13 cellular contexts compared by ENCODE assay signal in the genomic region with DNA sequence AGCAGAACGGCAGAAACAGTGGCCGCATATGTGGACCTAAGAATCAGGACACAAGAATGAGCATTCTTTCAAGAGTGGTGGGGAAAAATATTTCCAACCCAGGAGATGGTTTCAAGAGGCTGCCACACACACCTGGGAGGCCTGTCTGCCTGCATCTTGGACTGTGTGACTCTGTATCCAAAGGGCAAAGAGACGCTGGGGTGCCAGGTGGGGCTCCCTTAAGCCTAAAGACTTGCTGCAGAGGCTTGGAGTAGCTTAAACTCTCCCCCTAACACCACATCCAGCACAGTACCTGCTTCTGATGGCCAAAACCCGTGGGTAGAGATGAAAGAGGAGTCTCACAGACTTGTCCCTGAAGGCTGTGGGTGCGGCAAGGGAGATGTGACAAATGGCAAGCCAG. TPM values are rescaled to one million over a fixed set of nuclear protein-coding genes. Genes with fewer than 3 reads are reported as not detected.
DNase-seq lines count a peak whose midpoint lies in the region; ATAC-seq, FAIRE-seq and TF ChIP-seq lines count a peak whose summit lies in the region.
"Had no signal": no experiment of that assay in that cellular context is flagged by ENCODE, and none has a peak within 500 bp of the region (broad histone marks: within the 10 kb centered on the region; RNA-seq: fewer than 3 reads in every experiment).

No MANE protein-coding gene starts in this region.

- H3K4me3 ChIP-seq in HepG2 (replicated peaks in 1 of 3; ENCODE audit: insufficient read depth in 1 of 3, low read depth in 2 of 3, low read length in 3 of 3), result no peak overlapping the region
- H3K4me3 ChIP-seq in right lobe of liver, result no peak overlapping the region
- H3K4me3 ChIP-seq in muscle layer of colon (ENCODE audit: low read depth in 1 of 2, low read length in 2 of 2), result peak overlapping the region; percentile 29 to 58
- H3K4me3 ChIP-seq in vagina, result no peak overlapping the region
- H3K4me3 ChIP-seq: ovary had no signal

- no peak overlapping the region for H3K4me2 ChIP-seq in HepG2 (ENCODE audit: low read depth, low read length)

- H3K27ac Mint-ChIP-seq in activated T-helper 17 cell treated with anti-CD3 and anti-CD28 coated beads, Interleukin-2, amount 50 U/mL, for 72 hours, result peak overlapping the region; percentile 58
- H3K27ac Mint-ChIP-seq: type B pancreatic cell had no signal

- H3K9ac ChIP-seq in HepG2 (ENCODE audit: insufficient read depth, low read depth, low read length), result no peak overlapping the region
- H3K9ac ChIP-seq in muscle layer of colon (ENCODE audit: low read length), result peak overlapping the region; percentile 69

- TF ChIP-seq POLR2A in HepG2 (IDR thresholded peaks at IDR 0.05; ENCODE audit: insufficient read depth in 1 of 2, low read depth in 2 of 2, low read length in 2 of 2) (no peak), right lobe of liver (IDR thresholded peaks at IDR 0.05) (no peak), vagina (IDR thresholded peaks at IDR 0.05) (no peak)

- CTCF ChIA-PET in HepG2 (lab: Yijun Ruan, JAX; ENCODE audit: low intra/inter-chr PET ratio, low total read pairs), result no interaction called here

- in situ Hi-C loops in HepG2 (cut with HindIII; ENCODE audit: extremely low pct_ligation_motif_present, low pct_unique_long_range_greater_than_20kb), result no loop called here

- H3K27ac ChIP-seq in HepG2 (ENCODE audit: extremely low read length, insufficient read depth, low read length), result no peak overlapping the region
- H3K27ac ChIP-seq in right lobe of liver, result no peak overlapping the region
- H3K27ac ChIP-seq in muscle layer of colon (ENCODE audit: low read depth, low read length), result peak overlapping the region; percentile 83
- H3K27ac ChIP-seq in vagina, result peak overlapping the region; percentile 64

- H3K27me3 ChIP-seq in HepG2 (ENCODE audit: control insufficient read depth in 1 of 2, insufficient read depth in 2 of 2, low read length in 2 of 2), result peaks cover 8 to 62% of the 10 kb centered on the region in 2 experiments; a peak in 4 of 5 replicates
- H3K27me3 ChIP-seq in right lobe of liver, result no peaks in the 10 kb centered on the region
- H3K27me3 ChIP-seq in muscle layer of colon (ENCODE audit: control insufficient read depth in 1 of 2, insufficient read depth in 2 of 2, low read length in 2 of 2), result no peaks in the 10 kb centered on the region
- no peaks in the 10 kb centered on the region for H3K27me3 ChIP-seq in vagina
- H3K27me3 ChIP-seq: ovary had no signal

- no peaks in the 10 kb centered on the region for H4K20me1 ChIP-seq in HepG2 (ENCODE audit: insufficient read depth, low read length)

- WGBS in HepG2 (ENCODE audit: low lambda C conversion rate), result 29% methylated on average over 3 of the region's 5 CpGs
- WGBS in right lobe of liver (ENCODE audit: insufficient coverage, low coverage, low lambda C conversion rate, missing lambda C conversion rate), result 76% methylated on average over 2 of the region's 5 CpGs

- TF ChIP-seq RAD21 in HepG2 (CRISPR knock-in tag; IDR thresholded peaks at IDR 0.05), result no peak

- H3K27me3 Mint-ChIP-seq in activated T-helper 17 cell treated with anti-CD3 and anti-CD28 coated beads, Interleukin-2, amount 50 U/mL, for 72 hours, result no peaks in the 10 kb centered on the region

- TF ChIP-seq CTCF in HepG2 (CRISPR knock-in tag; IDR thresholded peaks at IDR 0.05), result no peak
- TF ChIP-seq CTCF in right lobe of liver (IDR thresholded peaks at IDR 0.05), result no peak
- no peak for TF ChIP-seq CTCF in vagina (IDR thresholded peaks at IDR 0.05)

- no peaks in the 10 kb centered on the region for H3K36me3 ChIP-seq in HepG2 (replicated peaks in 1 of 2; ENCODE audit: control insufficient read depth in 1 of 2, insufficient read depth in 2 of 2, low read length in 2 of 2)
- no peaks in the 10 kb centered on the region for H3K36me3 ChIP-seq in right lobe of liver
- no peaks in the 10 kb centered on the region for H3K36me3 ChIP-seq in muscle layer of colon (ENCODE audit: insufficient read depth, low read length)
- no peaks in the 10 kb centered on the region for H3K36me3 ChIP-seq in vagina
- H3K36me3 ChIP-seq: ovary had no signal

- H3K79me2 ChIP-seq in HepG2 (ENCODE audit: insufficient read depth, low read length), result no peaks in the 10 kb centered on the region

- TF ChIP-seq EP300 in HepG2 (IDR thresholded peaks at IDR 0.05; ENCODE audit: low read depth in 2 of 2, low read length in 2 of 2) (no peak), HepG2 (CRISPR knock-in tag; IDR thresholded peaks at IDR 0.05; ENCODE audit: borderline replicate concordance) (no peak)

- FAIRE-seq in HepG2 (lab: Jason Lieb, UNC), result no peak
- FAIRE-seq: bronchial epithelial cell had no signal

- H3K9me3 ChIP-seq in HepG2 (ENCODE audit: low read length), result no peaks in the 10 kb centered on the region
- H3K9me3 ChIP-seq in right lobe of liver, result no peaks in the 10 kb centered on the region
- no peaks in the 10 kb centered on the region for H3K9me3 ChIP-seq in muscle layer of colon (ENCODE audit: low read length)
- H3K9me3 ChIP-seq in vagina, result no peaks in the 10 kb centered on the region
- H3K9me3 ChIP-seq: ovary had no signal

- no peak for DNase-seq in HepG2 (ENCODE audit: low spot score)
- DNase-seq in right lobe of liver, result no peak
- no peak for DNase-seq in vagina (ENCODE audit: extremely low spot score in 2 of 2)
- DNase-seq in amniotic stem cell (lab: John Stamatoyannopoulos, UW), result no peak
- DNase-seq: KG1 had no signal

- POLR2A ChIA-PET in HepG2 (lab: Yijun Ruan, JAX), result no interaction called here

- BruUV-seq in HepG2 (replicated peaks; lab: Mats Ljungman, UMichigan), result no TSS peak

- peaks cover 37% of the 10 kb centered on the region for H3K4me1 ChIP-seq in HepG2 (ENCODE audit: insufficient read depth, low read length)
- H3K4me1 ChIP-seq in right lobe of liver, result peaks cover 0 to 14% (median 0%) of the 10 kb centered on the region in 4 donors
- peaks cover 41% of the 10 kb centered on the region for H3K4me1 ChIP-seq in muscle layer of colon (ENCODE audit: insufficient read depth, low read length)
- peaks cover 31% of the 10 kb centered on the region for H3K4me1 ChIP-seq in vagina

- intact Hi-C loops in HepG2 (cut with micrococcal nuclease; ENCODE audit: unreplicated experiment) (no loop called here), right lobe of liver (cut with DNase I) (no loop called here), vagina (cut with DNase I) (no loop called here)

- peaks cover 51% of the 10 kb centered on the region for H3K4me1 Mint-ChIP-seq in activated T-helper 17 cell treated with anti-CD3 and anti-CD28 coated beads, Interleukin-2, amount 50 U/mL, for 72 hours

- peaks cover 95% of the 10 kb centered on the region for H3K36me3 Mint-ChIP-seq in activated T-helper 17 cell treated with anti-CD3 and anti-CD28 coated beads, Interleukin-2, amount 50 U/mL, for 72 hours (ENCODE audit: low read depth)
- H3K36me3 Mint-ChIP-seq: type B pancreatic cell had no signal

- ATAC-seq in HepG2, result peak; percentile 7; the same call in 2 of the 3 replicates
- ATAC-seq in right lobe of liver, result no peak
- no peak for ATAC-seq in activated T-helper 17 cell treated with anti-CD3 and anti-CD28 coated beads, Interleukin-2, amount 50 U/mL, for 72 hours (replicated peaks)
- ATAC-seq in HG03571 (IDR thresholded peaks at IDR 0.05; ENCODE audit: unreplicated experiment), result no peak
- no peak for ATAC-seq in HG02938 (IDR thresholded peaks at IDR 0.05; ENCODE audit: unreplicated experiment)

- peak overlapping the region; percentile 86 for H3K4me3 Mint-ChIP-seq in activated T-helper 17 cell treated with anti-CD3 and anti-CD28 coated beads, Interleukin-2, amount 50 U/mL, for 72 hours
- H3K4me3 Mint-ChIP-seq: type B pancreatic cell had no signal

- no peaks in the 10 kb centered on the region for H3K9me3 Mint-ChIP-seq in activated T-helper 17 cell treated with anti-CD3 and anti-CD28 coated beads, Interleukin-2, amount 50 U/mL, for 72 hours
- H3K9me3 Mint-ChIP-seq: type B pancreatic cell had no signal

- no peak overlapping the region for H2AFZ ChIP-seq in HepG2 (ENCODE audit: low read length)

RNA-seq across cellular contexts. Expression of gene CXCR5, which starts 3.5 kb away (rescaled TPM):
- total RNA-seq in HepG2 (2016; rRNA removed; fragmentation: Illumina TruSeq; extraction: Trizol), result not detected in 2 replicates
- total RNA-seq in HepG2 (2016; cell fraction: cytosol; rRNA removed; fragmentation: Illumina TruSeq; extraction: Trizol; ENCODE audit: low read depth), result not detected in 2 replicates
- not detected in 2 replicates for total RNA-seq in HepG2 (2016; cell fraction: insoluble cytoplasmic fraction; rRNA removed; fragmentation: Illumina TruSeq; extraction: Trizol)
- total RNA-seq in HepG2 (2016; cell fraction: membrane; rRNA removed; fragmentation: Illumina TruSeq; extraction: Trizol), result not detected in 2 replicates
- not detected in 2 replicates for total RNA-seq in HepG2 (2016; cell fraction: nucleus; rRNA removed; fragmentation: Illumina TruSeq; extraction: Trizol)
- not detected in 2 replicates for polyA plus RNA-seq in HepG2 (2011; rRNA removed)
- not detected in 2 replicates for polyA plus RNA-seq in HepG2 (2011; cell fraction: cytosol; rRNA removed)
- not detected in 2 replicates for polyA plus RNA-seq in HepG2 (2011; cell fraction: nucleus; rRNA removed)
- not detected in 2 replicates for polyA plus RNA-seq in HepG2 (2012)
- not detected in 2 replicates for polyA plus RNA-seq in HepG2 (2016; cell fraction: cytosol; fragmentation: Illumina TruSeq; extraction: Trizol; ENCODE audit: low read depth)
- not detected in 2 replicates for polyA plus RNA-seq in HepG2 (2016; cell fraction: insoluble cytoplasmic fraction; fragmentation: Illumina TruSeq; extraction: Trizol; ENCODE audit: low read depth)
- not detected in 2 replicates for polyA plus RNA-seq in HepG2 (2016; cell fraction: membrane; fragmentation: Illumina TruSeq; extraction: Trizol; ENCODE audit: low read depth)
- polyA plus RNA-seq in HepG2 (2016; cell fraction: nucleus; fragmentation: Illumina TruSeq; extraction: Trizol; ENCODE audit: insufficient read depth, low read depth), result not detected in 2 replicates
- polyA minus RNA-seq in HepG2 (2011; rRNA and poly(A)+ RNA removed; ENCODE audit: low replicate concordance), result not detected in 2 replicates
- not detected in 2 replicates for polyA minus RNA-seq in HepG2 (2011; cell fraction: cytosol; rRNA and poly(A)+ RNA removed)
- polyA minus RNA-seq in HepG2 (2011; cell fraction: nucleus; rRNA and poly(A)+ RNA removed), result not detected in 2 replicates
- under 1 TPM in 2 of 6 experiments, not detected in 4; 0.07 TPM for total RNA-seq in right lobe of liver
- 10 to 100 TPM in 1 of 2 donors, 1 to 10 TPM in 1; 8.0 to 20.2 TPM for total RNA-seq in activated T-helper 17 cell treated with anti-CD3 and anti-CD28 coated beads, Interleukin-2, amount 50 U/mL, for 72 hours
- not detected for total RNA-seq in vagina
- total RNA-seq: bronchial epithelial cell, H4 had no signal

RNA-seq across cellular contexts. Expression of gene BCL9L, which starts 38.5 kb away (rescaled TPM):
- total RNA-seq in HepG2 (2016; rRNA removed; fragmentation: Illumina TruSeq; extraction: Trizol) (3.7 and 5.5 TPM in 2 replicates), right lobe of liver (10 to 100 TPM; 10.2 to 22.5 (median 19.8) TPM), vagina (30.0 TPM)
- 1.4 and 2.2 TPM in 2 replicates for total RNA-seq in HepG2 (2016; cell fraction: cytosol; rRNA removed; fragmentation: Illumina TruSeq; extraction: Trizol; ENCODE audit: low read depth)
- 3.5 and 4.0 TPM in 2 replicates for total RNA-seq in HepG2 (2016; cell fraction: insoluble cytoplasmic fraction; rRNA removed; fragmentation: Illumina TruSeq; extraction: Trizol)
- total RNA-seq in HepG2 (2016; cell fraction: membrane; rRNA removed; fragmentation: Illumina TruSeq; extraction: Trizol), result 3.8 and 4.9 TPM in 2 replicates
- 9.3 and 12.2 TPM in 2 replicates for total RNA-seq in HepG2 (2016; cell fraction: nucleus; rRNA removed; fragmentation: Illumina TruSeq; extraction: Trizol)
- 4.1 and 4.5 TPM in 2 replicates for polyA plus RNA-seq in HepG2 (2011; rRNA removed)
- polyA plus RNA-seq in HepG2 (2011; cell fraction: cytosol; rRNA removed), result 1.1 and 1.9 TPM in 2 replicates
- polyA plus RNA-seq in HepG2 (2011; cell fraction: nucleus; rRNA removed), result 7.0 and 13.4 TPM in 2 replicates
- polyA plus RNA-seq in HepG2 (2012), result 10.4 and 11.2 TPM in 2 replicates
- 0.58 and 0.67 TPM in 2 replicates for polyA plus RNA-seq in HepG2 (2016; cell fraction: cytosol; fragmentation: Illumina TruSeq; extraction: Trizol; ENCODE audit: low read depth)
- 9.7 and 15.0 TPM in 2 replicates for polyA plus RNA-seq in HepG2 (2016; cell fraction: insoluble cytoplasmic fraction; fragmentation: Illumina TruSeq; extraction: Trizol; ENCODE audit: low read depth)
- 1.5 and 1.9 TPM in 2 replicates for polyA plus RNA-seq in HepG2 (2016; cell fraction: membrane; fragmentation: Illumina TruSeq; extraction: Trizol; ENCODE audit: low read depth)
- polyA plus RNA-seq in HepG2 (2016; cell fraction: nucleus; fragmentation: Illumina TruSeq; extraction: Trizol; ENCODE audit: insufficient read depth, low read depth), result 21.7 and 33.9 TPM in 2 replicates
- polyA minus RNA-seq in HepG2 (2011; rRNA and poly(A)+ RNA removed; ENCODE audit: low replicate concordance), result 4.8 and 11.8 TPM in 2 replicates
- polyA minus RNA-seq in HepG2 (2011; cell fraction: cytosol; rRNA and poly(A)+ RNA removed), result 6.2 and 6.8 TPM in 2 replicates
- 5.5 and 6.5 TPM in 2 replicates for polyA minus RNA-seq in HepG2 (2011; cell fraction: nucleus; rRNA and poly(A)+ RNA removed)
- 10 to 100 TPM; 30.2 to 49.6 TPM for total RNA-seq in activated T-helper 17 cell treated with anti-CD3 and anti-CD28 coated beads, Interleukin-2, amount 50 U/mL, for 72 hours

Comparison
In these comparisons a context has a peak if more than half of its experiments do, and no peak if none do; other contexts are left out.
1. H3K27ac ChIP-seq: peak in muscle layer of colon (single experiment) and vagina (single experiment); none in HepG2 (single experiment) and right lobe of liver (0 of 3).
2. H3K4me3 ChIP-seq: peak in muscle layer of colon (2 of 2); none in HepG2 (0 of 3), right lobe of liver (0 of 3) and vagina (0 of 2).